ENCODE assay signal across 8 cellular contexts in the genomic region with DNA sequence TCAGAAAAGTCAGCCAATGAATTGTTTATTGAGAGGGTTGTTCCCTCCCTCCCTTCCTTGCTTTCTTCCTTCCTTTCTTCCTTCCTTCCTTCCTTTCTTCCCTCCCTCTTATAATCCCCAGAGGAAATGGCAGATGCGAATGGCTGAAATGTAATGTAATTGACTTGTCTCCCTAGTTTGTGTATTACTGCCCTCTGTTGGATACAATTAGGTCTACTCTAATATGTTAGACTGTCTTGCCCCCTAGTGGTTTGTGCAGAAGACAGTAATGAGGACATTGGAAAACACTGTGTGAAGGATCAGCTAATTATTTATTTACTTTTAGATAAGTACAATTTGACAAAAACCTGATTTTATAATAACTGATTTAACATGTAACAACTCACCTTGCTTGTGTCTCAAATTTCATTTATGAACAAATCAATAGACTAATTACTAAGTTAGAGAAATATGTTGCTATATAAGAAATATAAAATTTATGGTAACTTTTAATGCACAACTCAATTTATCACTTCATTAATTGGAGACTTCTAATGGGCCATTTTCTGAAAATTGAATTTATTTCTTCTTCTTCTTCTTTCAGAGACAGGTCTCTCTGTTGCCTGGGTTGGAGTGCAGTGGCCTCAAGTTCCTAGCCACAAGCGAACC.
DNase-seq lines count a peak whose midpoint lies in the region; ATAC-seq, FAIRE-seq and TF ChIP-seq lines count a peak whose summit lies in the region.

No MANE protein-coding gene starts in this region.

- DNase-seq in GM03348 (ENCODE audit: low spot score) (peak; percentile 63), NCI-H526 treated with DMSO at 0.1 percent for 48 hours (lab: John Stamatoyannopoulos, UW) (peak; percentile 84), astrocyte (ENCODE audit: low read depth) (peak; percentile 70), iPS DF 19.7 (ENCODE audit: low read depth, low spot score) (peak; percentile 45), MG63 (no peak)
- DNase-seq in stimulated activated naive CD8-positive, alpha-beta T cell treated with anti-CD3 and anti-CD28 coated beads, Interleukin-15, Interleukin-2, amounts not matched to agents 100 U/mL and 50 U/mL, for 24 hours: no peak

- no peaks in the 10 kb centered on the region for H3K79me2 ChIP-seq in astrocyte (ENCODE audit: insufficient read depth, low read length)

- peak; percentile 94 for TF ChIP-seq CTCF in astrocyte (IDR thresholded peaks at IDR 0.05; ENCODE audit: insufficient read depth, low read depth, low read length)

- no peaks in the 10 kb centered on the region for H3K27me3 ChIP-seq in astrocyte (ENCODE audit: insufficient read depth, low read length)
- no peaks in the 10 kb centered on the region for H3K27me3 ChIP-seq in MG63

- no peak overlapping the region for H3K9ac ChIP-seq in astrocyte (ENCODE audit: low read length)

- no peak overlapping the region for H3K4me3 Mint-ChIP-seq in astrocyte (ENCODE audit: unreplicated experiment)

- no peak overlapping the region for H2AFZ ChIP-seq in astrocyte (ENCODE audit: low read depth, low read length)

- H3K9me3 ChIP-seq in astrocyte (ENCODE audit: insufficient read depth, low read depth, low read length) (no peaks in the 10 kb centered on the region), MG63 (no peaks in the 10 kb centered on the region; the same call in 1 of the 2 replicates)

- peaks cover 3% of the 10 kb centered on the region for H3K4me1 ChIP-seq in astrocyte (ENCODE audit: insufficient read depth, low read length)

- no peak overlapping the region for H3K27ac Mint-ChIP-seq in astrocyte (ENCODE audit: unreplicated experiment)

- no peaks in the 10 kb centered on the region for H3K27me3 Mint-ChIP-seq in astrocyte (ENCODE audit: low read depth, unreplicated experiment)

- no peaks in the 10 kb centered on the region for H4K20me1 ChIP-seq in astrocyte (ENCODE audit: insufficient read depth, low read length)

- H3K9me3 Mint-ChIP-seq in astrocyte (ENCODE audit: unreplicated experiment): peaks cover 18% of the 10 kb centered on the region

- H3K4me3 ChIP-seq in astrocyte (ENCODE audit: insufficient read depth, low read depth, low read length) (no peak overlapping the region), MG63 (no peak overlapping the region)

- peak; percentile 50 for FAIRE-seq in astrocyte (lab: Jason Lieb, UNC)

- H3K36me3 Mint-ChIP-seq in astrocyte (ENCODE audit: low read depth, unreplicated experiment): no peaks in the 10 kb centered on the region

- H3K4me2 ChIP-seq in astrocyte (ENCODE audit: low read length): no peak overlapping the region

- ATAC-seq in GM21515 (IDR thresholded peaks at IDR 0.05; ENCODE audit: unreplicated experiment) (peak; percentile 100), HG03571 (IDR thresholded peaks at IDR 0.05; ENCODE audit: unreplicated experiment) (peak; percentile 100)
- ATAC-seq in stimulated activated naive CD8-positive, alpha-beta T cell treated with anti-CD3 and anti-CD28 coated beads, Interleukin-15, Interleukin-2, amounts not matched to agents 100 U/mL and 50 U/mL, for 24 hours: peak; percentile 81

- H3K4me1 Mint-ChIP-seq in astrocyte (ENCODE audit: low read depth, unreplicated experiment): peaks cover 5% of the 10 kb centered on the region

- H3K36me3 ChIP-seq in astrocyte (ENCODE audit: insufficient read depth, low read length): no peaks in the 10 kb centered on the region
- H3K36me3 ChIP-seq in MG63: no peaks in the 10 kb centered on the region

- H3K27ac ChIP-seq in astrocyte (ENCODE audit: low read depth, low read length): no peak overlapping the region

Comparison
In these comparisons a context has a peak if more than half of its experiments do, and no peak if none do; other contexts are left out.
1. DNase-seq: peak in GM03348 (single experiment), NCI-H526 treated with DMSO at 0.1 percent for 48 hours (single experiment), astrocyte (single experiment) and iPS DF 19.7 (single experiment); none in stimulated activated naive CD8-positive, alpha-beta T cell treated with anti-CD3 and anti-CD28 coated beads, Interleukin-15, Interleukin-2, amounts not matched to agents 100 U/mL and 50 U/mL, for 24 hours (single experiment) and MG63 (single experiment).
2. Peak in every context shown above with its lines, with median percentiles within 50 percentile points of each other: ATAC-seq.